In genomic region chrX:134026732-134027311, GRCh38 we compare ENCODE assay signal across 8 cellular contexts. TPM values are rescaled to one million over a fixed set of nuclear protein-coding genes. Genes with fewer than 3 reads are reported as not detected.
DNase-seq lines count a peak whose midpoint lies in the region; ATAC-seq and TF ChIP-seq lines count a peak whose summit lies in the region.

No MANE protein-coding gene starts in this region.

- intact Hi-C loops in dorsolateral prefrontal cortex (cut with DNase I) (loop anchor here in 1 of 2 donors (5.0 kb wide), 1 partner anchor 235 kb away; no protein-coding TSS in a partner anchor), lower lobe of right lung (cut with DNase I) (no loop called here)

- no peak for ATAC-seq in CD4-positive, CD25-positive, alpha-beta regulatory T cell (ENCODE audit: low read depth in 2 of 2)
- ATAC-seq in GM21447 (IDR thresholded peaks at IDR 0.05; ENCODE audit: unreplicated experiment) (peak; percentile 48), SK-N-SH treated with all-trans-retinoic acid at 6 μM for 48 hours (peak; percentile 90), lower lobe of right lung (peak; percentile 81 to 89), GM21619 (IDR thresholded peaks at IDR 0.05; ENCODE audit: unreplicated experiment) (no peak), HG03460 (IDR thresholded peaks at IDR 0.05; ENCODE audit: unreplicated experiment) (no peak)

- no peak for TF ChIP-seq EP300 in tibial nerve (IDR thresholded peaks at IDR 0.05)

- H3K4me3 ChIP-seq in CD4-positive, CD25-positive, alpha-beta regulatory T cell (ENCODE audit: low read depth, low read length), result no peak overlapping the region
- H3K4me3 ChIP-seq in dorsolateral prefrontal cortex, result peak overlapping the region in 31 of 59 donors; percentile 5 to 56 (median 34)
- peak overlapping the region; percentile 6 for H3K4me3 ChIP-seq in lower lobe of right lung
- H3K4me3 ChIP-seq in tibial nerve, result peak overlapping the region in 2 of 4 donors; percentile 9 to 34

- H3K36me3 ChIP-seq in CD4-positive, CD25-positive, alpha-beta regulatory T cell (ENCODE audit: control insufficient read depth, insufficient read depth, low read length), result no peaks in the 10 kb centered on the region
- H3K36me3 ChIP-seq in lower lobe of right lung (no peaks in the 10 kb centered on the region), tibial nerve (no peaks in the 10 kb centered on the region)

- H3K27me3 ChIP-seq in CD4-positive, CD25-positive, alpha-beta regulatory T cell (ENCODE audit: control insufficient read depth, insufficient read depth, low read length), result no peaks in the 10 kb centered on the region
- H3K27me3 ChIP-seq in dorsolateral prefrontal cortex (peaks cover 0 to 88% (median 34%) of the 10 kb centered on the region in 45 donors), lower lobe of right lung (ENCODE audit: low read depth) (no peaks in the 10 kb centered on the region), tibial nerve (peaks cover 0 to 11% of the 10 kb centered on the region in 2 donors)

- no peaks in the 10 kb centered on the region for H3K27me3 Mint-ChIP-seq in CD4-positive, CD25-positive, alpha-beta regulatory T cell

- WGBS in tibial nerve, 2 donors, result 10 to 23% methylated on average over 8 to 10 of the region's 10 CpGs

- H3K36me3 Mint-ChIP-seq in CD4-positive, CD25-positive, alpha-beta regulatory T cell, result no peaks in the 10 kb centered on the region

- TF ChIP-seq POLR2A in tibial nerve (IDR thresholded peaks at IDR 0.05), result no peak

- no peak overlapping the region for H3K27ac Mint-ChIP-seq in CD4-positive, CD25-positive, alpha-beta regulatory T cell

- H3K27ac ChIP-seq in CD4-positive, CD25-positive, alpha-beta regulatory T cell (ENCODE audit: insufficient read depth, low read length, poor library complexity, severe bottlenecking), result no peak overlapping the region
- H3K27ac ChIP-seq in dorsolateral prefrontal cortex (no peak overlapping the region), lower lobe of right lung (no peak overlapping the region), tibial nerve (peak overlapping the region in 1 of 4 donors; percentile 47)

- peak in 2 of 3 donors; percentile 5 to 32 for DNase-seq in CD4-positive, CD25-positive, alpha-beta regulatory T cell
- DNase-seq in dorsolateral prefrontal cortex, result peak in 1 of 10 donors; percentile 21
- no peak for DNase-seq in lower lobe of right lung
- peak; percentile 19 to 79 for DNase-seq in tibial nerve (ENCODE audit: low spot score in 2 of 2)

- H3K4me1 ChIP-seq in CD4-positive, CD25-positive, alpha-beta regulatory T cell (ENCODE audit: control insufficient read depth, insufficient read depth, low read length, poor library complexity, severe bottlenecking), result no peaks in the 10 kb centered on the region
- H3K4me1 ChIP-seq in lower lobe of right lung (peaks cover 6% of the 10 kb centered on the region), tibial nerve (no peaks in the 10 kb centered on the region)

- TF ChIP-seq CTCF in dorsolateral prefrontal cortex (IDR thresholded peaks at IDR 0.05 in 54 of 56, conservative IDR thresholded peaks at IDR 0.05 in 2 of 56; ENCODE audit: low read depth in 1 of 56, partially characterized antibody in 56 of 56) (peak in 51 of 56 donors; percentile 18 to 62 (median 41)), lower lobe of right lung (IDR thresholded peaks at IDR 0.05) (peak; percentile 41), tibial nerve (IDR thresholded peaks at IDR 0.05) (peak in 4 of 5 experiments; percentile 24 to 57 (median 38))

- no peak overlapping the region for H3K4me3 Mint-ChIP-seq in CD4-positive, CD25-positive, alpha-beta regulatory T cell

- H3K9me3 ChIP-seq in CD4-positive, CD25-positive, alpha-beta regulatory T cell (ENCODE audit: control insufficient read depth in 2 of 2, low read length in 2 of 2), result no peaks in the 10 kb centered on the region
- H3K9me3 ChIP-seq in lower lobe of right lung (no peaks in the 10 kb centered on the region), tibial nerve (no peaks in the 10 kb centered on the region)

- no peaks in the 10 kb centered on the region for H3K9me3 Mint-ChIP-seq in CD4-positive, CD25-positive, alpha-beta regulatory T cell

- no peaks in the 10 kb centered on the region for H3K4me1 Mint-ChIP-seq in CD4-positive, CD25-positive, alpha-beta regulatory T cell

TF ChIP-seq in SK-N-SH treated with all-trans-retinoic acid at 6 μM for 48 hours, 23 proteins besides CTCF, POLR2A, EP300 and RAD21:
- TF ChIP-seq ISL1 (CRISPR knock-in tag; IDR thresholded peaks at IDR 0.05) (no peak), TCF4 (CRISPR knock-in tag; IDR thresholded peaks at IDR 0.05; ENCODE audit: borderline replicate concordance) (no peak), CSRNP3 (CRISPR knock-in tag; IDR thresholded peaks at IDR 0.05) (no peak)

RNA-seq across cellular contexts. Expression of gene GPC3, which starts 41.4 kb away (rescaled TPM):
- 0.44 TPM for total RNA-seq in CD4-positive, CD25-positive, alpha-beta regulatory T cell
- under 1 TPM in 2 of 4 donors, not detected in 2; 0.34 to 0.93 TPM for polyA plus RNA-seq in CD4-positive, CD25-positive, alpha-beta regulatory T cell
- 1 to 10 TPM in 37 of 120 experiments, under 1 TPM in 71, not detected in 12; 0.18 to 3.6 (median 0.75) TPM for total RNA-seq in dorsolateral prefrontal cortex
- 50.2 TPM for total RNA-seq in lower lobe of right lung
- total RNA-seq in tibial nerve, result 100 to 1,000 TPM in 1 of 4 donors, 10 to 100 TPM in 3; 60.5 to 116 (median 72.8) TPM

Comparison
In these comparisons a context has a peak if more than half of its experiments do, and no peak if none do; other contexts are left out.
1. ATAC-seq: peak in GM21447 (single experiment), SK-N-SH treated with all-trans-retinoic acid at 6 μM for 48 hours (single experiment) and lower lobe of right lung (2 of 2); none in CD4-positive, CD25-positive, alpha-beta regulatory T cell (0 of 2), GM21619 (single experiment) and HG03460 (single experiment).
2. RNA of gene GPC3, which starts 41.4 kb away (total RNA-seq): 60.5 to 116 TPM in tibial nerve and 50.2 TPM in lower lobe of right lung (single experiment); 0.18 to 3.6 TPM in dorsolateral prefrontal cortex and 0.44 TPM in CD4-positive, CD25-positive, alpha-beta regulatory T cell (single experiment); every median in the first group is over 10 times any median in the second.
3. Peak in every context shown above with its lines, with median percentiles within 50 percentile points of each other: CTCF ChIP-seq.